ENCODE assay signal across 17 cellular contexts in the genomic region with DNA sequence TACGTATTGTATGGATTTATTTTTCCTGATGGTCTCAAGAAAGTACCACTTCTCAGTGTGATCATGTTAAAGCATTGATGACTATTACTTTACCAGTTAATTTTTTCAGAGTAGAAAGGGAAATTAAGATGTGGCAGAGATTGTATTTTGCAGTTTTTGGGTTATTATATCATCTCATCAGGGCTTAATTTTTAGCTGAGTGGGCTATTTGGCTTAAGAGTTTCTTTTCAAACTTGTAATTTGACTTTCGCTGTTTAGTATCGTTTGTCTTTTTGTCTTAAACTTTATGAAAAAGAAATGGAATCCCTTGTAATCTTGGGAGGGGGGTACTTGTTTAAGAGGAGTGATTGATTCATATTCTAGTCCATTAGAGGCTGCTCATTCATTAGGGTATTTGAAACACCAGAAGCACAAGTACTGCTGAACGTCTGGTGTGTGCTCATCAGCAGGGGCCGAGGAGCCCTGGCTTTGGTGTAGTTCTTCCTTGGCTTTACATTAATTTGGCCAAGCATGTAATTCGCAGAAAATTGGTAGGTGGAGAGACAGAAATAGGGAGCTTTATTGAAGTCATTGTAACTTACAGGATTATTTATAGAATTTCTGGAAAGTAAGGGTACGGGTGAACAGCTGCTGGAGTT.
DNase-seq lines count a peak whose midpoint lies in the region; ATAC-seq and TF ChIP-seq lines count a peak whose summit lies in the region.
"Had no signal": no experiment of that assay in that cellular context is flagged by ENCODE, and none has a peak within 500 bp of the region (broad histone marks: within the 10 kb centered on the region; RNA-seq: fewer than 3 reads in every experiment).

No MANE protein-coding gene starts in this region.

- peaks cover 6% of the 10 kb centered on the region for H3K36me3 Mint-ChIP-seq in T-helper 17 cell (ENCODE audit: low read depth)
- H3K36me3 Mint-ChIP-seq in effector memory CD8-positive, alpha-beta T cell (ENCODE audit: insufficient read depth) = no peaks in the 10 kb centered on the region
- H3K36me3 Mint-ChIP-seq: type B pancreatic cell had no signal

- H3K27me3 ChIP-seq in left ventricle myocardium inferior (ENCODE audit: low read depth) (peaks cover 3% of the 10 kb centered on the region), right atrium auricular region (no peaks in the 10 kb centered on the region), thoracic aorta (replicated peaks; ENCODE audit: insufficient read depth) (no peaks in the 10 kb centered on the region)

- H3K4me3 ChIP-seq in left ventricle myocardium inferior (peak overlapping the region; percentile 43), right atrium auricular region (no peak overlapping the region), thoracic aorta (peak overlapping the region; percentile 19)
- H3K4me3 ChIP-seq: cardiac muscle cell, lung had no signal

- H3K9me3 Mint-ChIP-seq in effector memory CD8-positive, alpha-beta T cell = no peaks in the 10 kb centered on the region
- H3K9me3 Mint-ChIP-seq: endodermal cell, type B pancreatic cell had no signal

- no peak overlapping the region for H3K27ac Mint-ChIP-seq in T-helper 17 cell
- peak overlapping the region in 1 of 2 donors; percentile 35 for H3K27ac Mint-ChIP-seq in effector memory CD8-positive, alpha-beta T cell
- H3K27ac Mint-ChIP-seq: endodermal cell, type B pancreatic cell had no signal

- intact Hi-C loops in left ventricle myocardium inferior (cut with micrococcal nuclease) = no loop called here

- H3K4me1 ChIP-seq in left ventricle myocardium inferior = peaks cover 5% of the 10 kb centered on the region
- no peaks in the 10 kb centered on the region for H3K4me1 ChIP-seq in right atrium auricular region
- peaks cover 3 to 25% of the 10 kb centered on the region in 2 donors for H3K4me1 ChIP-seq in thoracic aorta (ENCODE audit: control insufficient read depth in 1 of 2, low read depth in 2 of 2)

- no peak overlapping the region for H3K27ac ChIP-seq in left ventricle myocardium inferior (replicated peaks)
- H3K27ac ChIP-seq in right atrium auricular region = peak overlapping the region in 1 of 2 donors; percentile 26
- H3K27ac ChIP-seq in thoracic aorta = no peak overlapping the region
- H3K27ac ChIP-seq: cardiac muscle cell had no signal

- peak overlapping the region; percentile 28 for H3K4me3 Mint-ChIP-seq in T-helper 17 cell
- H3K4me3 Mint-ChIP-seq in effector memory CD8-positive, alpha-beta T cell = peak overlapping the region; percentile 11 to 18
- H3K4me3 Mint-ChIP-seq: endodermal cell, type B pancreatic cell had no signal

- no peak for DNase-seq in left ventricle myocardium inferior
- DNase-seq in right atrium auricular region (ENCODE audit: low spot score) = no peak
- DNase-seq in T-helper 17 cell = no peak
- no peak for DNase-seq in effector memory CD8-positive, alpha-beta T cell
- no peak for DNase-seq in thoracic aorta (ENCODE audit: low spot score)
- no peak for DNase-seq in NCI-H2107 (lab: John Stamatoyannopoulos, UW)
- DNase-seq: DMS153; foreskin fibroblast; NCI-H1930; NCI-H526 treated with DMSO at 0.1 percent for 48 hours; stimulated activated CD4-positive, alpha-beta T cell treated with anti-CD3 and anti-CD28 coated beads, Interleukin-2, amount 100 ng/mL, for 48 hours had no signal

- ATAC-seq in T-helper 17 cell (no peak), thoracic aorta (ENCODE audit: insufficient number of reproducible peaks, low FRiP score, low read depth) (no peak), HG03135 (IDR thresholded peaks at IDR 0.05; ENCODE audit: unreplicated experiment) (no peak), HG02938 (IDR thresholded peaks at IDR 0.05; ENCODE audit: unreplicated experiment) (no peak)
- no peak for ATAC-seq in effector memory CD8-positive, alpha-beta T cell (replicated peaks)

- no peak for TF ChIP-seq CTCF in left ventricle myocardium inferior (IDR thresholded peaks at IDR 0.05; ENCODE audit: borderline replicate concordance)
- no peak for TF ChIP-seq CTCF in right atrium auricular region (IDR thresholded peaks at IDR 0.05)
- TF ChIP-seq CTCF in thoracic aorta (IDR thresholded peaks at IDR 0.05) = no peak

- H3K36me3 ChIP-seq in left ventricle myocardium inferior (no peaks in the 10 kb centered on the region), right atrium auricular region (no peaks in the 10 kb centered on the region), thoracic aorta (no peaks in the 10 kb centered on the region)
- H3K36me3 ChIP-seq: cardiac muscle cell had no signal

- H3K4me1 Mint-ChIP-seq in T-helper 17 cell = peaks cover 19% of the 10 kb centered on the region
- H3K4me1 Mint-ChIP-seq in effector memory CD8-positive, alpha-beta T cell (ENCODE audit: low read depth in 2 of 2) = peaks cover 0 to 3% of the 10 kb centered on the region in 2 donors

- H3K27me3 Mint-ChIP-seq in T-helper 17 cell = peaks cover 35% of the 10 kb centered on the region
- H3K27me3 Mint-ChIP-seq in effector memory CD8-positive, alpha-beta T cell = peaks cover 5 to 21% of the 10 kb centered on the region in 2 donors
- H3K27me3 Mint-ChIP-seq: type B pancreatic cell had no signal

- H3K9me3 ChIP-seq in left ventricle myocardium inferior (replicated peaks) (no peaks in the 10 kb centered on the region), right atrium auricular region (no peaks in the 10 kb centered on the region), T-helper 17 cell (ENCODE audit: control insufficient read depth, low read length, poor library complexity, severe bottlenecking) (no peaks in the 10 kb centered on the region), thoracic aorta (no peaks in the 10 kb centered on the region)

Comparison
In these comparisons a context has a peak if more than half of its experiments do, and no peak if none do; other contexts are left out.
1. H3K4me3 ChIP-seq: peak in left ventricle myocardium inferior (single experiment) and thoracic aorta (single experiment); none in right atrium auricular region (0 of 2).